Comparison of ENCODE assay signal across 15 cellular contexts in the genomic region with DNA sequence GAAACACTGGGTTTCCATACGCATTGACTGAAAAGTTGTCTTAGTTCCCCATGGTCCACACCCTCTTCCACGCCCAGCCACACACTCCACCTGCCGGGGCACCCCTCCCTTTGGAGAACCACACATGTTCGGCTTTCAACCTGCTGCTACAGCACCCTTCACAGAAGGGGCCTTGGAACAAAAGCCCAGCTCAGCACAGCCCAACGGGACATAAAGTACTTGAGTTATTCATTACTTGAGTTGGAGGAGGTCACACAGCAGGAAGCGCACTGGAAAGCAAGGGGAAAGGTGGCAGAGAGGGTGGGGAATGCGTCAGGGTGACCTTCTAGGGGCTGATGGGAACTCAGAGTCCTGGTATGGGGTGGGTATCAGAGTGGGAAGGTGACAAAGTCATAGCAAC. TPM values are rescaled to one million over a fixed set of nuclear protein-coding genes. Genes with fewer than 3 reads are reported as not detected.
DNase-seq lines count a peak whose midpoint lies in the region; ATAC-seq and TF ChIP-seq lines count a peak whose summit lies in the region.
"Had no signal": no experiment of that assay in that cellular context is flagged by ENCODE, and none has a peak within 500 bp of the region (broad histone marks: within the 10 kb centered on the region; RNA-seq: fewer than 3 reads in every experiment).

No MANE protein-coding gene starts in this region.

- H3K27ac ChIP-seq in HEK293 (ENCODE audit: extremely low read depth, low read depth, low read length) (no peak overlapping the region), stomach smooth muscle (ENCODE audit: low read length) (peak overlapping the region; percentile 41), gastrocnemius medialis (peak overlapping the region in 2 of 4 donors; percentile 33 to 39)
- H3K27ac ChIP-seq: C4-2B, HL-60 had no signal

- H3K4me3 ChIP-seq in HEK293 (ENCODE audit: low read depth, low read length) (no peak overlapping the region), stomach smooth muscle (ENCODE audit: low read length in 2 of 2) (no peak overlapping the region), H7 (ENCODE audit: insufficient read depth, low read depth, low read length) (no peak overlapping the region), gastrocnemius medialis (no peak overlapping the region)

- H3K36me3 ChIP-seq in HEK293 (ENCODE audit: control insufficient read depth in 2 of 2, insufficient read depth in 1 of 2, low read length in 2 of 2) = no peaks in the 10 kb centered on the region
- H3K36me3 ChIP-seq in stomach smooth muscle (ENCODE audit: control insufficient read depth in 2 of 2, insufficient read depth in 2 of 2, low read length in 2 of 2) = no peaks in the 10 kb centered on the region
- H3K36me3 ChIP-seq in H7 (replicated peaks; ENCODE audit: control insufficient read depth, insufficient read depth, low read length) = no peaks in the 10 kb centered on the region
- peaks cover 0 to 7% of the 10 kb centered on the region in 2 donors for H3K36me3 ChIP-seq in gastrocnemius medialis

- no peak for TF ChIP-seq CTCF in HEK293 (tag by site-specific recombination; IDR thresholded peaks at IDR 0.05)
- no peak for TF ChIP-seq CTCF in gastrocnemius medialis (IDR thresholded peaks at IDR 0.05 in 4 of 5, conservative IDR thresholded peaks at IDR 0.05 in 1 of 5)

- CTCF ChIA-PET in HEK293 (lab: Yijun Ruan, JAX) = interaction anchor here (1.3 kb wide), 1 partner anchor 500 kb away, joined by 3 read pairs; no protein-coding TSS in a partner anchor

- H3K4me1 ChIP-seq in HEK293 (ENCODE audit: control insufficient read depth, insufficient read depth, low read length) (peaks cover 20% of the 10 kb centered on the region), stomach smooth muscle (ENCODE audit: control insufficient read depth, insufficient read depth, low read length) (peaks cover 35% of the 10 kb centered on the region), gastrocnemius medialis (peaks cover 3 to 7% of the 10 kb centered on the region in 2 donors)

- no peak overlapping the region for H3K9ac ChIP-seq in stomach smooth muscle (ENCODE audit: low read length in 2 of 2)

- H3K27me3 ChIP-seq in stomach smooth muscle (ENCODE audit: control insufficient read depth in 1 of 2, insufficient read depth in 2 of 2, low read length in 2 of 2) = no peaks in the 10 kb centered on the region
- H3K27me3 ChIP-seq in H7 (ENCODE audit: control insufficient read depth, insufficient read depth, low read length) = peaks cover 7% of the 10 kb centered on the region; the same call in 1 of the 2 replicates
- no peaks in the 10 kb centered on the region for H3K27me3 ChIP-seq in gastrocnemius medialis

- no peak for TF ChIP-seq POLR2A in gastrocnemius medialis (IDR thresholded peaks at IDR 0.05)

- H3K9me3 ChIP-seq in HEK293 (ENCODE audit: control insufficient read depth, insufficient read depth, low read depth, low read length) (no peaks in the 10 kb centered on the region), stomach smooth muscle (ENCODE audit: control insufficient read depth in 2 of 2, low read length in 2 of 2) (no peaks in the 10 kb centered on the region), gastrocnemius medialis (no peaks in the 10 kb centered on the region)

- DNase-seq in NCI-H69 (lab: John Stamatoyannopoulos, UW) (peak; percentile 66), left colon (peak; percentile 85 to 91), H7 (no peak), gastrocnemius medialis (no peak), inferior parietal cortex (ENCODE audit: extremely low spot score) (no peak)
- DNase-seq: activated CD4-positive, alpha-beta T cell treated with anti-CD3 and anti-CD28 coated beads for 48 hours; activated naive CD8-positive, alpha-beta T cell treated with anti-CD3 and anti-CD28 coated beads, Interleukin-2, amount 50 U/mL, for 24 hours; activated T-cell treated with anti-CD3 and anti-CD28 coated beads, Interleukin-2, amount 50 U/mL, for 24 hours; GDM1; Karpas-422; stimulated activated CD4-positive, alpha-beta T cell treated with anti-CD3 and anti-CD28 coated beads, Interleukin-2, amount 100 ng/mL, for 24 hours had no signal

- intact Hi-C loops in left colon (cut with DNase I, micrococcal nuclease) = no loop called here
- intact Hi-C loops in gastrocnemius medialis (cut with DNase I; ENCODE audit: low total_unique reads) = no loop called here

- ATAC-seq in left colon = peak; percentile 48
- ATAC-seq in gastrocnemius medialis = no peak
- ATAC-seq: activated naive CD8-positive, alpha-beta T cell treated with anti-CD3 and anti-CD28 coated beads, Interleukin-2, amount 50 U/mL, for 24 hours had no signal

- POLR2A ChIA-PET in HEK293 (lab: Yijun Ruan, JAX) = interaction anchor here (0.8 to 1.0 kb wide), 2 partner anchors 9 to 329 kb away, joined by 3 to 4 read pairs; no protein-coding TSS in a partner anchor

- in situ Hi-C loops in gastrocnemius medialis (cut with MboI; ENCODE audit: low sequenced_read_pairs in 4 of 4) = loop anchor here in 3 of 4 donors (25.0 kb wide), 3 partner anchors 384 to 1166 kb away; a partner anchor contains a TSS

TF ChIP-seq in HEK293, 187 proteins besides CTCF, POLR2A, EP300 and RAD21:
- TF ChIP-seq, protein P1, sequence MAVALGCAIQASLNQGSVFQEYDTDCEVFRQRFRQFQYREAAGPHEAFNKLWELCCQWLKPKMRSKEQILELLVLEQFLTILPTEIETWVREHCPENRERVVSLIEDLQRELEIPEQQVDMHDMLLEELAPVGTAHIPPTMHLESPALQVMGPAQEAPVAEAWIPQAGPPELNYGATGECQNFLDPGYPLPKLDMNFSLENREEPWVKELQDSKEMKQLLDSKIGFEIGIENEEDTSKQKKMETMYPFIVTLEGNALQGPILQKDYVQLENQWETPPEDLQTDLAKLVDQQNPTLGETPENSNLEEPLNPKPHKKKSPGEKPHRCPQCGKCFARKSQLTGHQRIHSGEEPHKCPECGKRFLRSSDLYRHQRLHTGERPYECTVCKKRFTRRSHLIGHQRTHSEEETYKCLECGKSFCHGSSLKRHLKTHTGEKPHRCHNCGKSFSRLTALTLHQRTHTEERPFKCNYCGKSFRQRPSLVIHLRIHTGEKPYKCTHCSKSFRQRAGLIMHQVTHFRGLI (tag by site-specific recombination; IDR thresholded peaks at IDR 0.05) = peak; percentile 96
- TF ChIP-seq KLF1 (tag by site-specific recombination; IDR thresholded peaks at IDR 0.05) (peak; percentile 84), ZNF677 (tag by site-specific recombination; IDR thresholded peaks at IDR 0.05) (no peak), ZNF585B (tag by site-specific recombination; IDR thresholded peaks at IDR 0.05) (no peak), ZNF132 (tag by site-specific recombination; IDR thresholded peaks at IDR 0.05; ENCODE audit: borderline replicate concordance) (no peak), ZNF549 (tag by site-specific recombination; IDR thresholded peaks at IDR 0.05) (no peak)

RNA-seq across cellular contexts. Expression of a gene that starts 3.0 kb away (rescaled TPM):
- total RNA-seq in left colon (100 to 1,000 TPM; 697 to 795 TPM), gastrocnemius medialis (100 to 1,000 TPM; 111 to 377 (median 324) TPM)
- 35.0 and 41.2 TPM in 2 replicates for total RNA-seq in H7 (2014; rRNA removed; shearing (Covaris generic))

Comparison
In these comparisons a context has a peak if more than half of its experiments do, and no peak if none do; other contexts are left out.
1. DNase-seq: peak in NCI-H69 (single experiment) and left colon (2 of 2); none in H7 (single experiment), gastrocnemius medialis (0 of 2) and inferior parietal cortex (single experiment).